9 cellular contexts compared by ENCODE assay signal in genomic region chr17:76272541-76273434, GRCh38. TPM values are rescaled to one million over a fixed set of nuclear protein-coding genes. Genes with fewer than 3 reads are reported as not detected.
DNase-seq lines count a peak whose midpoint lies in the region; FAIRE-seq and TF ChIP-seq lines count a peak whose summit lies in the region.
"Had no signal": no experiment of that assay in that cellular context is flagged by ENCODE, and none has a peak within 500 bp of the region (broad histone marks: within the 10 kb centered on the region; RNA-seq: fewer than 3 reads in every experiment).

No MANE protein-coding gene starts in this region.

- FAIRE-seq in GM12892 (lab: Jason Lieb, UNC), result peak; percentile 33
- FAIRE-seq: bronchial epithelial cell had no signal

- H3K27ac ChIP-seq in HEK293 (ENCODE audit: extremely low read depth, low read depth, low read length) (no peak overlapping the region), right atrium auricular region (peak overlapping the region; percentile 58 to 65)

- no peaks in the 10 kb centered on the region for H3K9me3 Mint-ChIP-seq in T-helper 2 cell treated with Interferon-gamma antibody and Interleukin-4, amounts not matched to agents 5 μg/mL and 100 μg/mL, for 36 hours

- H3K27ac Mint-ChIP-seq in T-helper 2 cell treated with Interferon-gamma antibody and Interleukin-4, amounts not matched to agents 5 μg/mL and 100 μg/mL, for 36 hours, result peak overlapping the region; percentile 88

- TF ChIP-seq CTCF in HEK293 (tag by site-specific recombination; IDR thresholded peaks at IDR 0.05) (no peak), right atrium auricular region (IDR thresholded peaks at IDR 0.05) (no peak)

- peak; percentile 36 for DNase-seq in GM12892 (ENCODE audit: insufficient read length)
- peak; percentile 81 for DNase-seq in T-helper 2 cell treated with Interferon-gamma antibody and Interleukin-4, amounts not matched to agents 5 μg/mL and 100 μg/mL, for 36 hours (ENCODE audit: low spot score)
- DNase-seq in right atrium auricular region (ENCODE audit: low spot score), result no peak
- peak; percentile 80 for DNase-seq in stimulated activated CD8-positive, alpha-beta memory T cell treated with anti-CD3 and anti-CD28 coated beads, Interleukin-4, amount 100 ng/mL, for 48 hours
- DNase-seq in iPS-NIHi7 (ENCODE audit: extremely low spot score), result no peak
- no peak for DNase-seq in SW 1271 (lab: John Stamatoyannopoulos, UW)
- DNase-seq in NCI-H510A treated with DMSO at 0.1 percent for 48 hours (lab: John Stamatoyannopoulos, UW), result no peak

- H3K36me3 ChIP-seq in HEK293 (ENCODE audit: control insufficient read depth in 2 of 2, insufficient read depth in 1 of 2, low read length in 2 of 2) (peaks cover under 1 to 26% of the 10 kb centered on the region in 2 experiments; a peak in 2 of 3 replicates), right atrium auricular region (peaks cover 8% of the 10 kb centered on the region)

- no peaks in the 10 kb centered on the region for H3K4me1 ChIP-seq in HEK293 (ENCODE audit: control insufficient read depth, insufficient read depth, low read length)
- peaks cover 0 to 65% of the 10 kb centered on the region in 2 donors for H3K4me1 ChIP-seq in right atrium auricular region

- POLR2A ChIA-PET in HEK293 (lab: Yijun Ruan, JAX), result interaction anchor here (0.5 to 1.5 kb wide), 5 partner anchors 27 to 217 kb away, joined by 3 to 5 read pairs (median 4); partner anchors contain the start of gene SRP68

- H3K4me1 Mint-ChIP-seq in T-helper 2 cell treated with Interferon-gamma antibody and Interleukin-4, amounts not matched to agents 5 μg/mL and 100 μg/mL, for 36 hours (ENCODE audit: low read depth), result peaks cover 34% of the 10 kb centered on the region

- CTCF ChIA-PET in HEK293 (lab: Yijun Ruan, JAX), result interaction anchor here (0.6 to 2.0 kb wide), 8 partner anchors 26 to 523 kb away, joined by 3 to 10 read pairs (median 4); no protein-coding TSS in a partner anchor

- 0 out of 2 replicates have a peak, but pooled peaks have one; percentile 6 for TF ChIP-seq POLR2A in GM12892 (IDR thresholded peaks at IDR 0.05; ENCODE audit: low read depth, low read length)

- peaks cover 34% of the 10 kb centered on the region for H3K36me3 Mint-ChIP-seq in T-helper 2 cell treated with Interferon-gamma antibody and Interleukin-4, amounts not matched to agents 5 μg/mL and 100 μg/mL, for 36 hours (ENCODE audit: low read depth)

- no peaks in the 10 kb centered on the region for H3K27me3 Mint-ChIP-seq in T-helper 2 cell treated with Interferon-gamma antibody and Interleukin-4, amounts not matched to agents 5 μg/mL and 100 μg/mL, for 36 hours (ENCODE audit: low read depth)

- H3K9me3 ChIP-seq in HEK293 (ENCODE audit: control insufficient read depth, insufficient read depth, low read depth, low read length) (no peaks in the 10 kb centered on the region), right atrium auricular region (no peaks in the 10 kb centered on the region)

- H3K4me3 Mint-ChIP-seq in T-helper 2 cell treated with Interferon-gamma antibody and Interleukin-4, amounts not matched to agents 5 μg/mL and 100 μg/mL, for 36 hours, result peak overlapping the region; percentile 75

- H3K27me3 ChIP-seq in right atrium auricular region, result no peaks in the 10 kb centered on the region

- H3K4me3 ChIP-seq in HEK293 (ENCODE audit: low read depth, low read length) (no peak overlapping the region), right atrium auricular region (peak overlapping the region in 1 of 2 donors; percentile 35)

TF ChIP-seq in HEK293, 187 proteins besides CTCF, POLR2A, EP300 and RAD21:
- TF ChIP-seq ZBTB10 (tag by site-specific recombination; IDR thresholded peaks at IDR 0.05), result peak; percentile 33; the same call in 1 of the 2 replicates
- 0 out of 2 replicates have a peak, but pooled peaks have one; percentile 26 for TF ChIP-seq ZNF423 (tag by site-specific recombination; IDR thresholded peaks at IDR 0.05)
- peak; percentile 43; the same call in 1 of the 2 replicates for TF ChIP-seq ZNF629 (tag by site-specific recombination; IDR thresholded peaks at IDR 0.05)
- no peak for TF ChIP-seq BCL11B (tag by site-specific recombination; IDR thresholded peaks at IDR 0.05; ENCODE audit: low read depth)
- TF ChIP-seq ZIC2 (tag by site-specific recombination; IDR thresholded peaks at IDR 0.05), result peak; percentile 86
- TF ChIP-seq ZBTB8A (tag by site-specific recombination; IDR thresholded peaks at IDR 0.05), result peak; percentile 47; the same call in 1 of the 2 replicates
- TF ChIP-seq ZNF174 (tag by site-specific recombination; IDR thresholded peaks at IDR 0.05), result no peak
- TF ChIP-seq SCRT2 (tag by site-specific recombination; IDR thresholded peaks at IDR 0.05), result peak; percentile 81
- no peak for TF ChIP-seq HOXC10 (CRISPR knock-in tag; IDR thresholded peaks at IDR 0.05)
- TF ChIP-seq GLIS1 (tag by site-specific recombination; IDR thresholded peaks at IDR 0.05), result peak; percentile 71
- TF ChIP-seq ATF2 (tag by site-specific recombination; IDR thresholded peaks at IDR 0.05; ENCODE audit: low read depth), result peak; percentile 67; the same call in 1 of the 2 replicates

RNA-seq across cellular contexts. Expression of gene UBALD2, which starts 7.6 kb away (rescaled TPM):
- polyA plus RNA-seq in GM12892 (2012; ENCODE audit: missing spikeins), result 48.7 TPM
- total RNA-seq in right atrium auricular region, result 1 to 10 TPM; 8.4 to 9.7 TPM

RNA-seq across cellular contexts. Expression of gene RNF157, which starts 32.5 kb away (rescaled TPM):
- 4.6 TPM for polyA plus RNA-seq in GM12892 (2012; ENCODE audit: missing spikeins)
- total RNA-seq in right atrium auricular region, result 10 to 100 TPM in 1 of 2 donors, 1 to 10 TPM in 1; 9.5 to 13.0 TPM
- total RNA-seq: bronchial epithelial cell had no signal

RNA-seq across cellular contexts. Expression of gene QRICH2, which starts 35.3 kb away (rescaled TPM):
- polyA plus RNA-seq in GM12892 (2012; ENCODE audit: missing spikeins), result 0.42 TPM
- 1 to 10 TPM; 1.1 to 1.2 TPM for total RNA-seq in right atrium auricular region

Comparison
In these comparisons a context has a peak if more than half of its experiments do, and no peak if none do; other contexts are left out.
1. DNase-seq: peak in GM12892 (single experiment), T-helper 2 cell treated with Interferon-gamma antibody and Interleukin-4, amounts not matched to agents 5 μg/mL and 100 μg/mL, for 36 hours (single experiment) and stimulated activated CD8-positive, alpha-beta memory T cell treated with anti-CD3 and anti-CD28 coated beads, Interleukin-4, amount 100 ng/mL, for 48 hours (single experiment); none in right atrium auricular region (single experiment), iPS-NIHi7 (single experiment), SW 1271 (0 of 2) and NCI-H510A treated with DMSO at 0.1 percent for 48 hours (single experiment).